Comparison of ENCODE assay signal across 1 cellular context in genomic region chr1:1504777-1505365, GRCh38.
TF ChIP-seq lines count a peak whose summit lies in the region.

No MANE protein-coding gene starts in this region.

TF ChIP-seq in GM12878, 131 proteins besides CTCF, POLR2A, EP300 and RAD21:
- TF ChIP-seq USF1 (IDR thresholded peaks at IDR 0.05; ENCODE audit: borderline replicate concordance, extremely low read length, insufficient read depth, low read depth, low read length): peak; percentile 40
- TF ChIP-seq BHLHE40 (IDR thresholded peaks at IDR 0.05; ENCODE audit: borderline replicate concordance in 1 of 2, low read depth in 2 of 2, low read length in 1 of 2): peak; percentile 56 to 97; a peak in 3 of 4 replicates
- peak; percentile 98 for TF ChIP-seq RAD51 (IDR thresholded peaks at IDR 0.05)
- TF ChIP-seq MLLT1 (IDR thresholded peaks at IDR 0.05): peak; percentile 72
- TF ChIP-seq IKZF1 (conservative IDR thresholded peaks at IDR 0.05): peak; percentile 50; the same call in 1 of the 2 replicates
- TF ChIP-seq RELB (IDR thresholded peaks at IDR 0.05; ENCODE audit: low read depth): peak; percentile 54; the same call in 1 of the 2 replicates
- TF ChIP-seq DPF2 (IDR thresholded peaks at IDR 0.05): peak; percentile 53; the same call in 1 of the 2 replicates
- peak; percentile 47; the same call in 1 of the 2 replicates for TF ChIP-seq TCF12 (IDR thresholded peaks at IDR 0.05; ENCODE audit: low read depth, low read length)
- TF ChIP-seq NBN (IDR thresholded peaks at IDR 0.05): peak; percentile 51
- peak; percentile 91 for TF ChIP-seq SMARCA5 (IDR thresholded peaks at IDR 0.05)
- TF ChIP-seq ATF3 (IDR thresholded peaks at IDR 0.05; ENCODE audit: borderline replicate concordance, extremely low read depth, low read depth, low read length): 0 out of 2 replicates have a peak, but pooled peaks have one; percentile 2
- TF ChIP-seq KLF5 (IDR thresholded peaks at IDR 0.05; ENCODE audit: partially characterized antibody): peak; percentile 48
- TF ChIP-seq YY1 (IDR thresholded peaks at IDR 0.05; ENCODE audit: low read depth, low read length): 0 out of 2 replicates have a peak, but pooled peaks have one; percentile 31
- TF ChIP-seq MEF2B (IDR thresholded peaks at IDR 0.05; ENCODE audit: partially characterized antibody, poor library complexity, severe bottlenecking): peak; percentile 81
- peak in 1 of 2 experiments; percentile 14; a peak in 2 of 4 replicates for TF ChIP-seq IKZF2 (IDR thresholded peaks at IDR 0.05)
- TF ChIP-seq STAT1 (conservative IDR thresholded peaks at IDR 0.05): peak; percentile 88
- TF ChIP-seq PKNOX1 (IDR thresholded peaks at IDR 0.05): peak; percentile 74
- 0 out of 2 replicates have a peak, but pooled peaks have one; percentile 36 for TF ChIP-seq TCF3 (IDR thresholded peaks at IDR 0.05; ENCODE audit: borderline replicate concordance, insufficient read depth, low read depth, low read length)
- TF ChIP-seq GATAD2B (conservative IDR thresholded peaks at IDR 0.05; ENCODE audit: low read depth): peak; percentile 49; the same call in 1 of the 2 replicates
- TF ChIP-seq MTA2 (IDR thresholded peaks at IDR 0.05; ENCODE audit: low read depth): peak; percentile 20; the same call in 1 of the 2 replicates
